ENCODE assay signal across 9 cellular contexts in the genomic region with DNA sequence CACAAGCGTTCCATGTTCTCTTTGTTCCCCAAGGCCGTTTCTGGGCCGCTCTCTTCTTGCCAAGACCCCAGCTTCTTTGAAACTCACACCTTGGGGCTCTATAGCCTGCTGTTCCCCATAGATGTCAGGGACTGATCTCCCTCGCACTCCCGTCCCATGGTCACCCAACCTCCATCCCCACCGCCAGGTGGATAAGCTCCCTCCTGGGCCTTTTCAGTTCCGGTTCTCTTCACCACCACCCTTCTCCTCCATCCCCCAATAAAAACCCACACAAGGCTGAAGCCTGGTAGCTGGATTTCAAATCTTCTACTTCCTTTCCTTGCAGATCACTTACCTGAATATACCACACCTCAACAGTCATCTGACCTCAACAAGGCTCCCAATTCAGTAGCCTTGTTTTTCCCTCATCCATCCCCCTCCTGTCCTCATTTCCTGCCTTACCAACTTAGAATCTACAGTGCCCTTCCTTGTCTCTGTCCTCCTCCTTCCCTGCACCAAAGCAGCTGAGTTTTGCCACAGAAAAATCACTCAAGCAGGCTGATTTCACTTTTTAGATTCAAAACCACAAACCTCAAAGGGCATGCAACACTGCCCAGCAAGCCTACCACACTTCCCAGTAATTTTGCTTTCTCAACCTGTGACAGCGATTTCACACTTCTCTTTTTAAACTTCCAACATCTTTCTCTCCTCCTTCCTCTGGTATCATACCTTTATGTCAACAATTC. TPM values are rescaled to one million over a fixed set of nuclear protein-coding genes. Genes with fewer than 3 reads are reported as not detected.
DNase-seq lines count a peak whose midpoint lies in the region; ATAC-seq, FAIRE-seq and TF ChIP-seq lines count a peak whose summit lies in the region.
"Had no signal": no experiment of that assay in that cellular context is flagged by ENCODE, and none has a peak within 500 bp of the region (broad histone marks: within the 10 kb centered on the region; RNA-seq: fewer than 3 reads in every experiment).

No MANE protein-coding gene starts in this region.

- no peak overlapping the region for H3K9ac ChIP-seq in K562 (ENCODE audit: insufficient read depth in 1 of 2, low read depth in 2 of 2, low read length in 2 of 2)

- no peaks in the 10 kb centered on the region for H3K27me3 ChIP-seq in K562 (ENCODE audit: control insufficient read depth in 2 of 2, insufficient read depth in 2 of 2, low read length in 2 of 2)
- no peaks in the 10 kb centered on the region for H3K27me3 ChIP-seq in aorta (ENCODE audit: control insufficient read depth in 1 of 2, insufficient read depth in 2 of 2, low read length in 1 of 2)
- H3K27me3 ChIP-seq in H7 (ENCODE audit: control insufficient read depth, insufficient read depth, low read length): no peaks in the 10 kb centered on the region

- no TSS peak for BruUV-seq in K562 (replicated peaks; lab: Mats Ljungman, UMichigan)

- peaks cover 71% of the 10 kb centered on the region for H3K79me2 ChIP-seq in K562 (ENCODE audit: control insufficient read depth, insufficient read depth, low read length)

- H3K4me3 ChIP-seq in AG10803 (ENCODE audit: low read length) (no peak overlapping the region), K562 (no peak overlapping the region), aorta (ENCODE audit: low read length in 2 of 2) (no peak overlapping the region), H7 (ENCODE audit: insufficient read depth, low read depth, low read length) (no peak overlapping the region)

- FAIRE-seq in K562 (lab: Jason Lieb, UNC): no peak

- H3K27ac ChIP-seq in K562 (ENCODE audit: extremely low read depth, low read depth, low read length): no peak overlapping the region
- H3K27ac ChIP-seq in aorta (ENCODE audit: low read depth in 1 of 2, low read length in 2 of 2): no peak overlapping the region

- in situ Hi-C loops in K562 (cut with MboI): no loop called here

- ATAC-seq in HG03432 (IDR thresholded peaks at IDR 0.05; ENCODE audit: unreplicated experiment): peak; percentile 87
- no peak; the same call in 2 of the 3 replicates for ATAC-seq in K562
- no peak for ATAC-seq in aorta (ENCODE audit: low FRiP score)

- H3K9me3 ChIP-seq in K562 (replicated peaks; ENCODE audit: control insufficient read depth, insufficient read depth, low read depth, low read length) (no peaks in the 10 kb centered on the region), aorta (ENCODE audit: control insufficient read depth, low read length) (no peaks in the 10 kb centered on the region)

- H3K36me3 ChIP-seq in K562 (ENCODE audit: control insufficient read depth, insufficient read depth, low read length) (no peaks in the 10 kb centered on the region), aorta (ENCODE audit: control insufficient read depth in 1 of 2, insufficient read depth in 2 of 2, low read length in 1 of 2) (no peaks in the 10 kb centered on the region), H7 (replicated peaks; ENCODE audit: control insufficient read depth, insufficient read depth, low read length) (no peaks in the 10 kb centered on the region)

- H3K9me1 ChIP-seq in K562 (ENCODE audit: control insufficient read depth, insufficient read depth, low read length): peaks cover 7% of the 10 kb centered on the region

- CTCF ChIA-PET in K562 (lab: Yijun Ruan, JAX; ENCODE audit: low intra/inter-chr PET ratio): no interaction called here

- no peak for TF ChIP-seq RAD21 in K562 (CRISPR knock-in tag; conservative IDR thresholded peaks at IDR 0.05 in 1 of 2, IDR thresholded peaks at IDR 0.05 in 1 of 2)

- no peak for TF ChIP-seq POLR2A in K562 (conservative IDR thresholded peaks at IDR 0.05)

- H4K20me1 ChIP-seq in K562 (replicated peaks; ENCODE audit: control insufficient read depth, insufficient read depth, low read length): peaks cover 41% of the 10 kb centered on the region

- WGBS in K562 (ENCODE audit: insufficient coverage, low coverage, missing lambda C conversion rate): 78% methylated on average over 8 of the region's 8 CpGs
- 93 to 94% methylated on average over 8 of the region's 8 CpGs for whole genome bisulfite sequencing in aorta, 2 donors

- POLR2A ChIA-PET in K562 (lab: Yijun Ruan, JAX): interaction anchor here (0.9 to 3.2 kb wide), 5 partner anchors 9 to 72 kb away, joined by 3 to 14 read pairs (median 4); no protein-coding TSS in a partner anchor

- DNase-seq in AG10803 (ENCODE audit: low read depth) (peak; percentile 58), GM19238 (ENCODE audit: insufficient read length, low spot score) (peak; percentile 20), K562 (ENCODE audit: extremely low read depth in 1 of 4, low spot score in 3 of 4) (no peak), COR-L47 (lab: John Stamatoyannopoulos, UW) (no peak), DMS153 treated with DMSO at 0.1 percent for 48 hours (lab: John Stamatoyannopoulos, UW; ENCODE audit: unreplicated experiment) (no peak), aorta (no peak), H7 (no peak)

- no peak overlapping the region for H2AFZ ChIP-seq in K562 (ENCODE audit: low read depth, low read length)

- H3K4me1 ChIP-seq in K562 (replicated peaks in 1 of 2; ENCODE audit: control insufficient read depth in 2 of 2, insufficient read depth in 2 of 2, low read length in 2 of 2): peaks cover 23 to 26% of the 10 kb centered on the region in 2 experiments; a peak in 4 of 5 replicates
- no peaks in the 10 kb centered on the region for H3K4me1 ChIP-seq in aorta (ENCODE audit: control insufficient read depth in 1 of 2, insufficient read depth in 2 of 2, low read length in 2 of 2)

- H3K4me2 ChIP-seq in K562 (ENCODE audit: insufficient read depth, low read length): no peak overlapping the region

- no peak for TF ChIP-seq EP300 in K562 (IDR thresholded peaks at IDR 0.05; ENCODE audit: low read length)

- TF ChIP-seq CTCF in AG10803 (conservative IDR thresholded peaks at IDR 0.05; ENCODE audit: low read length): no peak
- TF ChIP-seq CTCF in K562 (IDR thresholded peaks at IDR 0.05 in 2 of 3, conservative IDR thresholded peaks at IDR 0.05 in 1 of 3; ENCODE audit: insufficient read depth in 2 of 3, low read depth in 1 of 3, low read length in 3 of 3): no peak

- intact Hi-C loops in K562 (cut with micrococcal nuclease) (no loop called here), aorta (cut with DNase I) (no loop called here)

TF ChIP-seq in K562, 482 proteins besides CTCF, POLR2A, EP300 and RAD21 (continues in another document):
- no peak for TF ChIP-seq CCNT2 (IDR thresholded peaks at IDR 0.05; ENCODE audit: borderline replicate concordance, extremely low read depth, insufficient read length, low read depth, low read length)
- TF ChIP-seq, protein P1, sequence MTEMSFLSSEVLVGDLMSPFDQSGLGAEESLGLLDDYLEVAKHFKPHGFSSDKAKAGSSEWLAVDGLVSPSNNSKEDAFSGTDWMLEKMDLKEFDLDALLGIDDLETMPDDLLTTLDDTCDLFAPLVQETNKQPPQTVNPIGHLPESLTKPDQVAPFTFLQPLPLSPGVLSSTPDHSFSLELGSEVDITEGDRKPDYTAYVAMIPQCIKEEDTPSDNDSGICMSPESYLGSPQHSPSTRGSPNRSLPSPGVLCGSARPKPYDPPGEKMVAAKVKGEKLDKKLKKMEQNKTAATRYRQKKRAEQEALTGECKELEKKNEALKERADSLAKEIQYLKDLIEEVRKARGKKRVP (CRISPR knock-in tag; IDR thresholded peaks at IDR 0.05): no peak
- TF ChIP-seq NBN (IDR thresholded peaks at IDR 0.05; ENCODE audit: low read depth): no peak
- 0 out of 2 replicates have a peak, but pooled peaks have one; percentile 53 for TF ChIP-seq ZBTB1 (CRISPR knock-in tag; IDR thresholded peaks at IDR 0.05; ENCODE audit: borderline replicate concordance, low read depth)
- TF ChIP-seq, protein P2, sequence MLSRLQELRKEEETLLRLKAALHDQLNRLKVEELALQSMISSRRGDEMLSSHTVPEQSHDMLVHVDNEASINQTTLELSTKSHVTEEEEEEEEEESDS (CRISPR knock-in tag; IDR thresholded peaks at IDR 0.05): no peak

RNA-seq across cellular contexts. Expression of a gene that starts 7.7 kb away (rescaled TPM):
- 240 and 339 TPM in 2 replicates for total RNA-seq in K562 (2011; cell fraction: chromatin; rRNA removed; ENCODE audit: low replicate concordance)
- total RNA-seq in K562 (2011; cell fraction: nucleolus; rRNA removed): 136 TPM in 2 replicates
- 241 and 294 TPM in 2 replicates for total RNA-seq in K562 (2011; cell fraction: nucleoplasm; rRNA removed)
- total RNA-seq in K562 (2014; rRNA removed): 16.4 and 18.5 TPM in 2 replicates
- total RNA-seq in K562 (2014; rRNA removed; fragmentation: Illumina TruSeq; extraction: Trizol): 26.3 and 28.1 TPM in 2 replicates
- 26.1 and 26.8 TPM in 2 replicates for total RNA-seq in K562 (2015; rRNA removed; fragmentation: Illumina TruSeq; extraction: Trizol)
- 26.8 and 28.8 TPM in 2 replicates for total RNA-seq in K562 (2021)
- polyA plus RNA-seq in K562 (2011; rRNA removed): 59.1 and 72.5 TPM in 2 replicates
- 29.7 and 73.8 TPM in 2 replicates for polyA plus RNA-seq in K562 (2011; cell fraction: cytosol; rRNA removed)
- 141 and 221 TPM in 2 replicates for polyA plus RNA-seq in K562 (2011; cell fraction: nucleus; rRNA removed)
- polyA plus RNA-seq in K562 (2012): 15.6 and 24.5 TPM in 2 replicates
- polyA plus RNA-seq in K562 (2014; fragmentation: Illumina TruSeq; extraction: Trizol): 28.6 and 31.2 TPM in 2 replicates
- polyA plus RNA-seq in K562 (2014; fragmentation: Nextera tagmentation; extraction: Ambion mirVana): 10 to 100 TPM; 11.7 to 14.7 TPM
- polyA plus RNA-seq in K562 (2014; rRNA removed): 26.0 and 28.8 TPM in 2 replicates
- 123 and 151 TPM in 2 replicates for polyA minus RNA-seq in K562 (2011; rRNA and poly(A)+ RNA removed)
- polyA minus RNA-seq in K562 (2011; cell fraction: cytosol; rRNA and poly(A)+ RNA removed): 22.1 and 24.2 TPM in 2 replicates
- 72.0 and 137 TPM in 2 replicates for polyA minus RNA-seq in K562 (2011; cell fraction: nucleus; rRNA and poly(A)+ RNA removed)
- total RNA-seq in aorta: 10 to 100 TPM; 47.1 to 58.5 TPM
- 10 to 100 TPM; 22.8 to 44.4 TPM for polyA plus RNA-seq in aorta
- 40.1 and 64.1 TPM in 2 replicates for total RNA-seq in H7 (2014; rRNA removed; shearing (Covaris generic))

RNA-seq across cellular contexts. Expression of a gene that starts 13.2 kb away (rescaled TPM):
- not detected in 2 replicates for total RNA-seq in K562 (2011; cell fraction: chromatin; rRNA removed; ENCODE audit: low replicate concordance)
- total RNA-seq in K562 (2011; cell fraction: nucleolus; rRNA removed): not detected in 2 replicates
- not detected in 2 replicates for total RNA-seq in K562 (2011; cell fraction: nucleoplasm; rRNA removed)
- not detected in 2 replicates for total RNA-seq in K562 (2014; rRNA removed)
- total RNA-seq in K562 (2014; rRNA removed; fragmentation: Illumina TruSeq; extraction: Trizol): not detected in 2 replicates
- total RNA-seq in K562 (2015; rRNA removed; fragmentation: Illumina TruSeq; extraction: Trizol): not detected in 2 replicates
- total RNA-seq in K562 (2021): 0.31 TPM in 1 of 2 replicates, not detected in the other
- polyA plus RNA-seq in K562 (2011; rRNA removed): 0.14 TPM in 1 of 2 replicates, not detected in the other
- polyA plus RNA-seq in K562 (2011; cell fraction: cytosol; rRNA removed): not detected in 2 replicates
- not detected in 2 replicates for polyA plus RNA-seq in K562 (2011; cell fraction: nucleus; rRNA removed)
- polyA plus RNA-seq in K562 (2012): not detected in 2 replicates
- polyA plus RNA-seq in K562 (2014; fragmentation: Illumina TruSeq; extraction: Trizol): not detected in 2 replicates
- not detected for polyA plus RNA-seq in K562 (2014; fragmentation: Nextera tagmentation; extraction: Ambion mirVana)
- not detected in 2 replicates for polyA plus RNA-seq in K562 (2014; rRNA removed)
- polyA minus RNA-seq in K562 (2011; rRNA and poly(A)+ RNA removed): not detected in 2 replicates
- not detected in 2 replicates for polyA minus RNA-seq in K562 (2011; cell fraction: cytosol; rRNA and poly(A)+ RNA removed)
- polyA minus RNA-seq in K562 (2011; cell fraction: nucleus; rRNA and poly(A)+ RNA removed): not detected in 2 replicates
- not detected for total RNA-seq in aorta
- polyA plus RNA-seq in aorta: not detected
- 2.3 and 3.8 TPM in 2 replicates for total RNA-seq in H7 (2014; rRNA removed; shearing (Covaris generic))
- total RNA-seq: neural crest cell had no signal

Comparison
In these comparisons a context has a peak if more than half of its experiments do, and no peak if none do; other contexts are left out.
1. DNase-seq: peak in AG10803 (single experiment) and GM19238 (single experiment); none in K562 (0 of 4), COR-L47 (single experiment), DMS153 treated with DMSO at 0.1 percent for 48 hours (single experiment), aorta (0 of 2) and H7 (single experiment).